Comparison of ENCODE assay signal across 26 cellular contexts in genomic region chr13:97468331-97468730, GRCh38. TPM values are rescaled to one million over a fixed set of nuclear protein-coding genes. Genes with fewer than 3 reads are reported as not detected.
DNase-seq lines count a peak whose midpoint lies in the region; ATAC-seq, FAIRE-seq and TF ChIP-seq lines count a peak whose summit lies in the region.
"Had no signal": no experiment of that assay in that cellular context is flagged by ENCODE, and none has a peak within 500 bp of the region (broad histone marks: within the 10 kb centered on the region; RNA-seq: fewer than 3 reads in every experiment).

No MANE protein-coding gene starts in this region.

- H3F3A ChIP-seq in GM23248 (ENCODE audit: insufficient read depth) = no peaks in the 10 kb centered on the region

- H3K9me3 ChIP-seq in GM23248 (ENCODE audit: low read depth) (no peaks in the 10 kb centered on the region), adrenal gland (replicated peaks in 1 of 3) (no peaks in the 10 kb centered on the region), body of pancreas (no peaks in the 10 kb centered on the region)
- H3K9me3 ChIP-seq: BLaER1, HAP-1 had no signal

- FAIRE-seq in GM12892 (lab: Jason Lieb, UNC) = no peak
- FAIRE-seq: endothelial cell of umbilical vein, GM18507, TTC549 had no signal

- no peak overlapping the region for H2AFZ ChIP-seq in GM23248

- H3K4me3 ChIP-seq in GM23248 (no peak overlapping the region), adrenal gland (no peak overlapping the region), fibroblast of villous mesenchyme (ENCODE audit: low read depth, low read length) (no peak overlapping the region), body of pancreas (no peak overlapping the region)
- H3K4me3 ChIP-seq: BLaER1, HAP-1, skin epidermis had no signal

- H3K79me2 ChIP-seq in GM23248 (ENCODE audit: insufficient read depth) = no peaks in the 10 kb centered on the region; the same call in 1 of the 2 replicates

- H3K4me2 ChIP-seq in GM23248 (ENCODE audit: unreplicated experiment) = no peak overlapping the region
- H3K4me2 ChIP-seq: BLaER1 had no signal

- H3K4me1 ChIP-seq in GM23248 (ENCODE audit: insufficient read depth) = no peaks in the 10 kb centered on the region
- peaks cover 13 to 21% of the 10 kb centered on the region in 2 donors for H3K4me1 ChIP-seq in adrenal gland (replicated peaks in 1 of 2)
- H3K4me1 ChIP-seq in body of pancreas = peaks cover 5% of the 10 kb centered on the region

- H3K27ac ChIP-seq in GM23248 = no peak overlapping the region
- H3K27ac ChIP-seq in adrenal gland = no peak overlapping the region
- no peak overlapping the region for H3K27ac ChIP-seq in body of pancreas
- H3K27ac ChIP-seq: BLaER1, brain microvascular endothelial cell, skin epidermis had no signal

- H4K20me1 ChIP-seq in GM23248 (ENCODE audit: insufficient read depth) = no peaks in the 10 kb centered on the region
- H4K20me1 ChIP-seq: BLaER1 had no signal

- in situ Hi-C loops in GM23248 (cut with MboI) (no loop called here), GM13977 (cut with MboI; ENCODE audit: low pct_unique_long_range_greater_than_20kb, low sequenced_read_pairs, unreplicated experiment) (no loop called here)

- TF ChIP-seq POLR2A in adrenal gland (IDR thresholded peaks at IDR 0.05) (no peak), body of pancreas (IDR thresholded peaks at IDR 0.05) (no peak), GM12892 (IDR thresholded peaks at IDR 0.05; ENCODE audit: low read depth, low read length) (no peak)

- H3K27me3 ChIP-seq in GM23248 (replicated peaks; ENCODE audit: insufficient read depth) = no peaks in the 10 kb centered on the region
- H3K27me3 ChIP-seq in adrenal gland = no peaks in the 10 kb centered on the region
- no peaks in the 10 kb centered on the region for H3K27me3 ChIP-seq in body of pancreas
- H3K27me3 ChIP-seq: BLaER1, brain microvascular endothelial cell had no signal

- WGBS in GM23248 (ENCODE audit: low coverage in 1 of 2, low lambda C conversion rate in 2 of 2, missing lambda C conversion rate in 2 of 2), 2 experiments = 82 to 85% methylated on average over 3 of the region's 3 CpGs
- WGBS in adrenal gland, 4 donors = 83 to 93% (median 84%) methylated on average over 3 of the region's 3 CpGs
- WGBS in body of pancreas, 2 donors = 85 to 89% methylated on average over 3 of the region's 3 CpGs

- no peak overlapping the region for H3K9ac ChIP-seq in GM23248
- H3K9ac ChIP-seq: BLaER1 had no signal

- intact Hi-C loops in adrenal gland (cut with DNase I) = no loop called here
- intact Hi-C loops in sciatic nerve (cut with DNase I) = no loop called here
- intact Hi-C loops in body of pancreas (cut with DNase I) = no loop called here

- ATAC-seq in sciatic nerve (peak; percentile 50), body of pancreas (no peak)
- ATAC-seq: activated T-cell treated with anti-CD3 and anti-CD28 coated beads, Interleukin-2, amount 50 U/mL, for 72 hours; left colon; stimulated activated naive CD8-positive, alpha-beta T cell treated with anti-CD3 and anti-CD28 coated beads, Interleukin-15, amount 100 ng/mL, for 72 hours had no signal

- peaks cover 3% of the 10 kb centered on the region; the same call in 1 of the 2 replicates for H3K9me2 ChIP-seq in GM23248 (ENCODE audit: insufficient read depth)

- no peak for TF ChIP-seq CTCF in adrenal gland (IDR thresholded peaks at IDR 0.05)
- TF ChIP-seq CTCF in fibroblast of villous mesenchyme (IDR thresholded peaks at IDR 0.05; ENCODE audit: insufficient read depth, low read depth, low read length) = no peak
- TF ChIP-seq CTCF in GM13977 (IDR thresholded peaks at IDR 0.05; ENCODE audit: extremely low read depth, insufficient read depth, missing control alignments) = no peak
- no peak for TF ChIP-seq CTCF in body of pancreas (IDR thresholded peaks at IDR 0.05)

- H3K36me3 ChIP-seq in GM23248 (ENCODE audit: low read depth) (no peaks in the 10 kb centered on the region), adrenal gland (replicated peaks in 1 of 2) (peaks cover 0 to 3% of the 10 kb centered on the region in 2 donors), body of pancreas (replicated peaks in 1 of 2; ENCODE audit: insufficient read depth in 1 of 2, low read depth in 2 of 2) (no peaks in the 10 kb centered on the region)

- DNase-seq in GM23248 (peak; percentile 19), adrenal gland (peak in 4 of 7 donors; percentile 36 to 62 (median 42)), fibroblast of villous mesenchyme (ENCODE audit: low read depth) (peak; percentile 73), sciatic nerve (ENCODE audit: low spot score) (no peak), GM13977 (ENCODE audit: low spot score) (no peak), body of pancreas (no peak), GM12892 (ENCODE audit: insufficient read length) (no peak)
- DNase-seq: activated CD8-positive, alpha-beta memory T cell treated with anti-CD3 and anti-CD28 coated beads for 24 hours; activated T-cell treated with anti-CD3 and anti-CD28 coated beads, Interleukin-2, amount 50 U/mL, for 72 hours; brain microvascular endothelial cell; Calu3; EL; glutamatergic neuron; left colon; NCI-H1105 treated with DMSO at 0.1 percent for 48 hours; NCI-H526; nephron progenitor cell; stimulated activated CD4-positive, alpha-beta T cell treated with anti-CD3 and anti-CD28 coated beads, Interleukin-2, amount 100 ng/mL, for 24 hours; stimulated activated naive CD8-positive, alpha-beta T cell treated with anti-CD3 and anti-CD28 coated beads, Interleukin-15, amount 100 ng/mL, for 72 hours; trophoblast cell had no signal

RNA-seq across cellular contexts. Expression of gene RAP2A, which starts 34.4 kb away (rescaled TPM):
- total RNA-seq in GM23248 (2014; rRNA removed; shearing (Covaris generic)) = 22.3 and 23.9 TPM in 2 replicates
- polyA plus RNA-seq in GM23248 (2016; fragmentation: Nextera tagmentation; extraction: Ambion mirVana) (3.4 and 3.8 TPM in 2 replicates), adrenal gland (10 to 100 TPM in 1 of 3 donors, 1 to 10 TPM in 2; 3.6 to 19.9 (median 4.8) TPM)
- total RNA-seq in adrenal gland (10 to 100 TPM; 13.0 to 37.9 (median 23.2) TPM), fibroblast of villous mesenchyme (29.0 and 32.8 TPM in 2 replicates), sciatic nerve (75.5 TPM), body of pancreas (1 to 10 TPM; 4.3 to 7.3 TPM)
- polyA plus RNA-seq in GM12892 (2012; ENCODE audit: missing spikeins) = 15.5 TPM

Comparison
In these comparisons a context has a peak if more than half of its experiments do, and no peak if none do; other contexts are left out.
1. DNase-seq: peak in GM23248 (single experiment), adrenal gland (4 of 7) and fibroblast of villous mesenchyme (single experiment); none in sciatic nerve (single experiment), GM13977 (single experiment), body of pancreas (0 of 4) and GM12892 (single experiment).